ENCODE assay signal across 8 cellular contexts in the genomic region with DNA sequence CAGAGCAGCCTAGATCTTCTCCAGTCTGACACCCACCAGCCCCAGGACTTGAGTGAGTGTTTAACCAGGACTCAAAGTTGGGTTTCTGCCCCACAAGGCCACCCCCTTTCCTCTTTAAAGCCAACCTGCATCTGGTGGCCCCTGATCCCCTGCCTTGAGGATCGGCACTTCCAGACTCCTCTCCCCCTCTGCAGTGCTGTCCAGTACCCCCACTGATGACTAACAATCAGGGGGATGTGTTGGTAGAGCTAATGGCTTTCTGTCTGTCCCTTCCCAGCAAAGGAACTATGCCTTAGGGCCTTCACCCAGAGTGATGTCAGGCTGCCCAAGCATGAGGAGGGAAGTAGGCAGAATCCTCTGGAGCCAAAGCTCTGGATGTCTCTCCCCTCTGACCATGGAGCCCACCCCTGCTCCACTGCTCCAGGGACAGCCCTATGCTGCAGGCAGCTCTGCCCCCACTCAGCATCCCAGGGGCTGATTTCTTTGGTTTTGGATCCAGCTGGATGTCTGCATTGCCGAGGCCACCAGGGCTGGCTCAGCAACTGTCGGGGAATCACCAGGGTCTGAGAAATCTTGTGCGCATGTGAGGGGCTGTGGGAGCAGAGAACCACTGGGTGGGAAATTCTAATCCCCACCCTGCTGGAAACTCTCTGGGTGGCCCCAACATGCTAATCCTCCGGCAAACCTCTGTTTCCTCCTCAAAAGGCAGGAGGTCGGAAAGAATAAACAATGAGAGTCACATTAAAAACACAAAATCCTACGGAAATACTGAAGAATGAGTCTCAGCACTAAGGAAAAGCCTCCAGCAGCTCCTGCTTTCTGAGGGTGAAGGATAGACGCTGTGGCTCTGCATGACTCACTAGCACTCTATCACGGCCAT. TPM values are rescaled to one million over a fixed set of nuclear protein-coding genes. Genes with fewer than 3 reads are reported as not detected.
DNase-seq lines count a peak whose midpoint lies in the region; ATAC-seq, FAIRE-seq and TF ChIP-seq lines count a peak whose summit lies in the region.

No MANE protein-coding gene starts in this region.

- H3K56ac ChIP-seq in H1 (replicated peaks; ENCODE audit: insufficient read length, low read depth, low read length): no peak overlapping the region

- H2BK12ac ChIP-seq in H1 (ENCODE audit: low read depth, low read length): peak overlapping the region; percentile 40; the same call in 1 of the 2 replicates

- H4K5ac ChIP-seq in H1 (ENCODE audit: insufficient read length, low read depth, low read length): no peak overlapping the region

- H3K9me3 Mint-ChIP-seq in neural progenitor cell: no peaks in the 10 kb centered on the region

- H3K9me3 ChIP-seq in BLaER1 (no peaks in the 10 kb centered on the region), SJCRH30 (replicated peaks) (no peaks in the 10 kb centered on the region), H1 (ENCODE audit: insufficient read depth in 2 of 2, low read depth in 1 of 2, low read length in 1 of 2) (no peaks in the 10 kb centered on the region), neural progenitor cell (ENCODE audit: low read depth) (no peaks in the 10 kb centered on the region)

- TF ChIP-seq POLR2A in H1 (IDR thresholded peaks at IDR 0.05; ENCODE audit: control extremely low read depth in 1 of 2, low read depth in 2 of 2, low read length in 2 of 2): no peak

- peak overlapping the region; percentile 26; the same call in 1 of the 2 replicates for H2BK5ac ChIP-seq in H1 (ENCODE audit: low read depth, low read length)

- 41% methylated on average over 9 of the region's 9 CpGs; no CpG with 5 or more reads in 1 of the 2 experiments for WGBS in H1 (ENCODE audit: extremely low coverage in 1 of 2, insufficient coverage in 1 of 2, insufficient read length in 1 of 2, insufficient replicate concordance in 2 of 2, low coverage in 1 of 2, low lambda C conversion rate in 2 of 2, missing lambda C conversion rate in 1 of 2), 2 experiments

- H4K8ac ChIP-seq in H1 (ENCODE audit: extremely low read depth, insufficient read depth, low read length): no peak overlapping the region

- H3K4me2 ChIP-seq in BLaER1 (peak overlapping the region; percentile 93), H1 (ENCODE audit: insufficient read depth in 1 of 2, low read depth in 2 of 2, low read length in 2 of 2) (no peak overlapping the region; a peak in 1 of 4 replicates), neural progenitor cell (peak overlapping the region; percentile 58)

- peak overlapping the region; percentile 16; the same call in 1 of the 2 replicates for H2BK20ac ChIP-seq in H1 (ENCODE audit: low read length)

- peaks cover 100% of the 10 kb centered on the region for H3K4me1 ChIP-seq in BLaER1
- H3K4me1 ChIP-seq in SJCRH30: peaks cover 62% of the 10 kb centered on the region
- peaks cover 11 to 21% (median 13%) of the 10 kb centered on the region in 4 experiments for H3K4me1 ChIP-seq in H1 (replicated peaks in 1 of 4; ENCODE audit: control insufficient read depth in 3 of 4, insufficient read depth in 4 of 4, low read length in 3 of 4)
- peaks cover 20% of the 10 kb centered on the region for H3K4me1 ChIP-seq in neural progenitor cell

- no peak for TF ChIP-seq RAD21 in H1 (IDR thresholded peaks at IDR 0.05 in 1 of 2, conservative IDR thresholded peaks at IDR 0.05 in 1 of 2; ENCODE audit: low read depth in 2 of 2, low read length in 2 of 2)

- no peak for TF ChIP-seq EP300 in H1 (IDR thresholded peaks at IDR 0.05; ENCODE audit: borderline replicate concordance in 1 of 2, low read depth in 2 of 2, low read length in 2 of 2)

- no peak for TF ChIP-seq CTCF in H1 (IDR thresholded peaks at IDR 0.05; ENCODE audit: control extremely low read depth in 1 of 3, insufficient read depth in 1 of 3, low read depth in 1 of 3, low read length in 3 of 3)
- TF ChIP-seq CTCF in neural progenitor cell (IDR thresholded peaks at IDR 0.05): no peak

- H2AFZ ChIP-seq in H1 (ENCODE audit: low read length): no peak overlapping the region
- H2AFZ ChIP-seq in neural progenitor cell (replicated peaks): no peak overlapping the region

- H3K36me3 Mint-ChIP-seq in neural progenitor cell: no peaks in the 10 kb centered on the region

- H3K23me2 ChIP-seq in H1 (ENCODE audit: low read depth, low read length): no peaks in the 10 kb centered on the region

- H3K18ac ChIP-seq in H1 (ENCODE audit: extremely low read depth, low read length): peak overlapping the region; percentile 26; the same call in 1 of the 2 replicates

- POLR2A ChIA-PET in H1 (lab: Charles Lee; ENCODE audit: partially characterized antibody): interaction anchor here (0.6 to 2.0 kb wide), 2 partner anchors 10 to 220 kb away, joined by 3 to 4 read pairs; no protein-coding TSS in a partner anchor

- H3F3A ChIP-seq in neural progenitor cell (ENCODE audit: low read depth): peaks cover 2% of the 10 kb centered on the region

- H3K27ac ChIP-seq in BLaER1: peak overlapping the region; percentile 100
- peak overlapping the region; percentile 85 for H3K27ac ChIP-seq in SJCRH30
- H3K27ac ChIP-seq in H1 (ENCODE audit: low read depth, low read length): no peak overlapping the region
- no peak overlapping the region for H3K27ac ChIP-seq in neural progenitor cell

- H2AK5ac ChIP-seq in H1 (ENCODE audit: low read depth, low read length): no peak overlapping the region

- H3K23ac ChIP-seq in H1 (ENCODE audit: insufficient read length): no peak overlapping the region

- H2BK15ac ChIP-seq in H1 (ENCODE audit: low read length): no peak overlapping the region; the same call in 1 of the 2 replicates

- H3K14ac ChIP-seq in H1 (ENCODE audit: insufficient read length): no peak overlapping the region

- H3K79me1 ChIP-seq in H1 (ENCODE audit: low read depth, low read length): no peaks in the 10 kb centered on the region

- peaks cover 4% of the 10 kb centered on the region for H3K27me3 Mint-ChIP-seq in neural progenitor cell (ENCODE audit: insufficient read depth, low read depth)

- DNase-seq in SJCRH30: peak; percentile 96 to 98
- DNase-seq in H1 (ENCODE audit: low read depth in 1 of 2, low spot score in 2 of 2): no peak
- peak; percentile 50 for DNase-seq in neural progenitor cell (ENCODE audit: low spot score)
- DNase-seq in pons (ENCODE audit: low spot score): no peak
- DNase-seq in OCI-M1 (lab: John Stamatoyannopoulos, UW): no peak
- DNase-seq in NCI-H2227 (lab: John Stamatoyannopoulos, UW; ENCODE audit: unreplicated experiment): no peak

- no peak for ATAC-seq in GM18867 (IDR thresholded peaks at IDR 0.05; ENCODE audit: unreplicated experiment)

- H3K4me3 Mint-ChIP-seq in neural progenitor cell: no peak overlapping the region

- H3K4me1 Mint-ChIP-seq in neural progenitor cell: peaks cover 30% of the 10 kb centered on the region

- H3K4me3 ChIP-seq in BLaER1: peak overlapping the region; percentile 5; the same call in 1 of the 2 replicates
- no peak overlapping the region for H3K4me3 ChIP-seq in SJCRH30
- H3K4me3 ChIP-seq in H1 (ENCODE audit: extremely low read depth in 1 of 4, insufficient read depth in 2 of 4, low read depth in 3 of 4, low read length in 4 of 4): no peak overlapping the region
- no peak overlapping the region for H3K4me3 ChIP-seq in neural progenitor cell

- peak overlapping the region; percentile 2 for H3K4ac ChIP-seq in H1 (replicated peaks; ENCODE audit: insufficient read length, low read depth, low read length)

- H3K27ac Mint-ChIP-seq in neural progenitor cell: peak overlapping the region; percentile 44

- no peaks in the 10 kb centered on the region for H3K79me2 ChIP-seq in H1 (ENCODE audit: control insufficient read depth in 1 of 2, insufficient read depth in 2 of 2, low read length in 2 of 2)
- no peaks in the 10 kb centered on the region for H3K79me2 ChIP-seq in neural progenitor cell (ENCODE audit: low read depth)

- CTCF ChIA-PET in H1 (lab: Charles Lee; ENCODE audit: partially characterized antibody): interaction anchor here (0.5 to 3.5 kb wide), 14 partner anchors 10 to 563 kb away, joined by 3 to 20 read pairs (median 4); no protein-coding TSS in a partner anchor

- H4K91ac ChIP-seq in H1 (replicated peaks; ENCODE audit: insufficient read length, low read length): peak overlapping the region; percentile 5

- H3K36me3 ChIP-seq in BLaER1 (peaks cover 90% of the 10 kb centered on the region), SJCRH30 (peaks cover 7% of the 10 kb centered on the region; the same call in 1 of the 2 replicates), H1 (ENCODE audit: control insufficient read depth in 2 of 4, insufficient read depth in 4 of 4, low read length in 3 of 4) (no peaks in the 10 kb centered on the region), neural progenitor cell (no peaks in the 10 kb centered on the region)

- H3K9ac ChIP-seq in BLaER1 (peak overlapping the region; percentile 70), H1 (replicated peaks in 1 of 4; ENCODE audit: extremely low read depth in 1 of 4, low read depth in 3 of 4, low read length in 3 of 4) (no peak overlapping the region), neural progenitor cell (no peak overlapping the region)

- H2BK120ac ChIP-seq in H1 (replicated peaks; ENCODE audit: low read depth, low read length): peak overlapping the region; percentile 6

- H3K27me3 ChIP-seq in BLaER1 (no peaks in the 10 kb centered on the region), SJCRH30 (no peaks in the 10 kb centered on the region), H1 (replicated peaks in 1 of 4; ENCODE audit: control insufficient read depth in 3 of 4, extremely low read depth in 1 of 4, insufficient read depth in 3 of 4, low read length in 3 of 4) (peaks cover 0 to 2% (median 0%) of the 10 kb centered on the region in 4 experiments; a peak in 2 of 7 replicates), neural progenitor cell (peaks cover 22% of the 10 kb centered on the region)

- H4K20me1 ChIP-seq in BLaER1 (peaks cover 66% of the 10 kb centered on the region; the same call in 1 of the 2 replicates), H1 (replicated peaks in 1 of 2; ENCODE audit: control insufficient read depth in 1 of 2, insufficient read depth in 2 of 2, low read length in 2 of 2) (no peaks in the 10 kb centered on the region), neural progenitor cell (ENCODE audit: low read depth) (no peaks in the 10 kb centered on the region)

- no peak for FAIRE-seq in H1 (lab: Jason Lieb, UNC)

RNA-seq across cellular contexts. Expression of gene DAD1, which starts 42.9 kb away (rescaled TPM):
- 225 and 241 TPM in 2 replicates for total RNA-seq in SJCRH30 (2014; rRNA removed; shearing (Covaris generic))
- total RNA-seq in H1 (2021; fragmentation: NEBNext Ultra II Directional; extraction: Animal tissue kit (Norgen Biotek cat#: 25700)): 131 and 133 TPM in 2 replicates
- 433 and 440 TPM in 2 replicates for polyA plus RNA-seq in H1 (2011; rRNA removed)
- polyA plus RNA-seq in H1 (2011; cell fraction: cytosol; rRNA removed): 275 TPM
- 98.3 TPM for polyA plus RNA-seq in H1 (2011; cell fraction: nucleus; rRNA removed)
- polyA plus RNA-seq in H1 (2012, experiment 1 of 2): 143 to 165 TPM (median 156 TPM) in 4 replicates
- polyA plus RNA-seq in H1 (2012, experiment 2 of 2): 219 TPM
- 197 TPM for polyA plus RNA-seq in H1 (2013, experiment 1 of 2)
- 233 TPM for polyA plus RNA-seq in H1 (2013, experiment 2 of 2)
- 101 and 159 TPM in 2 replicates for polyA minus RNA-seq in H1 (2011; rRNA and poly(A)+ RNA removed)
- 50.4 TPM for polyA minus RNA-seq in H1 (2011; cell fraction: cytosol; rRNA and poly(A)+ RNA removed)
- 34.9 TPM for polyA minus RNA-seq in H1 (2011; cell fraction: nucleus; rRNA and poly(A)+ RNA removed)
- 166 and 185 TPM in 2 replicates for total RNA-seq in neural progenitor cell (ENCODE audit: low replicate concordance)

RNA-seq across cellular contexts. Expression of gene ABHD4, which starts 52.0 kb away (rescaled TPM):
- total RNA-seq in SJCRH30 (2014; rRNA removed; shearing (Covaris generic)): 6.1 and 7.2 TPM in 2 replicates
- total RNA-seq in H1 (2021; fragmentation: NEBNext Ultra II Directional; extraction: Animal tissue kit (Norgen Biotek cat#: 25700)): 32.4 and 37.1 TPM in 2 replicates
- polyA plus RNA-seq in H1 (2011; rRNA removed): 40.6 and 42.9 TPM in 2 replicates
- polyA plus RNA-seq in H1 (2011; cell fraction: cytosol; rRNA removed): 33.3 TPM
- 39.0 TPM for polyA plus RNA-seq in H1 (2011; cell fraction: nucleus; rRNA removed)
- polyA plus RNA-seq in H1 (2012, experiment 1 of 2): 21.3 to 29.2 TPM (median 25.0 TPM) in 4 replicates
- 25.7 TPM for polyA plus RNA-seq in H1 (2012, experiment 2 of 2)
- 25.1 TPM for polyA plus RNA-seq in H1 (2013, experiment 1 of 2)
- 26.5 TPM for polyA plus RNA-seq in H1 (2013, experiment 2 of 2)
- 34.9 and 36.6 TPM in 2 replicates for polyA minus RNA-seq in H1 (2011; rRNA and poly(A)+ RNA removed)
- 12.8 TPM for polyA minus RNA-seq in H1 (2011; cell fraction: cytosol; rRNA and poly(A)+ RNA removed)
- 22.9 TPM for polyA minus RNA-seq in H1 (2011; cell fraction: nucleus; rRNA and poly(A)+ RNA removed)
- 9.3 and 13.3 TPM in 2 replicates for total RNA-seq in neural progenitor cell (ENCODE audit: low replicate concordance)

Comparison
In these comparisons a context has a peak if more than half of its experiments do, and no peak if none do; other contexts are left out.
1. H3K27ac ChIP-seq: peak in BLaER1 (single experiment) and SJCRH30 (single experiment); none in H1 (single experiment) and neural progenitor cell (single experiment).
2. H3K4me2 ChIP-seq: peak in BLaER1 (single experiment) and neural progenitor cell (single experiment); none in H1 (0 of 2).
3. DNase-seq: peak in SJCRH30 (2 of 2) and neural progenitor cell (single experiment); none in H1 (0 of 2), pons (single experiment), OCI-M1 (single experiment) and NCI-H2227 (single experiment).